ENCODE assay signal across 9 cellular contexts in the genomic region with DNA sequence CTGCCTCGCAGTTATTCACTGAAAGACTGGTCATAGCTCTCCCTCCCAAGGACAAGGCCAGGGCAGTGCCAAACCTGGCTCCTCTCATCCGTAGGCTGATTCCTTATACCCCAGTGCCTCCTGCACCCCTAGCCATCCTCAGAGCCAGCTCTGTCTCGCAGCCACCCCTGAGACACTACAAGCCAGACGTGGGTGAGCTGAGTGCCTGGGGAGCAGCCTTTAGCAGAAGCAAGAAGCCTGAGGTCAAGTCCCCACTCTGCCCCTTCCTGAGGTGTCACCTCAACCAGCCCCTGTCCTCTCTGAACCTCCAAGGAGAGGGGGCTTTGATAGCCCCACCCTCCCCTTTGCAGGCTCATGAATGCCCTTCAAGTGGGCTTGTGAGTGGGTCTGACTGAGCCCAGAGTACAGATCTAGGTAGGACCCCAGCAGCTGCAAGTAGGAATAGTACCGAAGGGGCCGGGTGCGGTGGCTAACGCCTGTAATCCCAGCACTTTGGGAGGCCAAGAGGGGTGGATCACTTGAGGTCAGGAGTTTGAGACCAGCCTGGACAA. TPM values are rescaled to one million over a fixed set of nuclear protein-coding genes. Genes with fewer than 3 reads are reported as not detected.
A peak's percentile ranks its signal among the peaks of the same experiment; 100 is the strongest.
DNase-seq lines count a peak whose midpoint lies in the region; ATAC-seq and TF ChIP-seq lines count a peak whose summit lies in the region.
"Had no signal": no experiment of that assay in that cellular context is flagged by ENCODE, and none has a peak within 500 bp of the region (broad histone marks: within the 10 kb centered on the region; RNA-seq: fewer than 3 reads in every experiment).

No MANE protein-coding gene starts in this region.

- in situ Hi-C loops in Panc1 (cut with HindIII; ENCODE audit: low pct_unique_long_range_greater_than_20kb, low sequenced_read_pairs): no loop called here

- no peaks in the 10 kb centered on the region for H3K27me3 Mint-ChIP-seq in progenitor cell of endocrine pancreas

- peaks cover 3% of the 10 kb centered on the region for H3K36me3 Mint-ChIP-seq in progenitor cell of endocrine pancreas (ENCODE audit: insufficient read depth)

- H3K4me3 ChIP-seq in DOHH2 (ENCODE audit: low read length) (peak overlapping the region; percentile 86), Panc1 (ENCODE audit: low read depth in 2 of 2, low read length in 2 of 2) (peak overlapping the region; percentile 56 to 91), esophagus (ENCODE audit: low read depth in 1 of 2, low read length in 2 of 2) (peak overlapping the region in 1 of 2 donors; percentile 80)

- peaks cover 30% of the 10 kb centered on the region for H3K36me3 ChIP-seq in DOHH2 (ENCODE audit: control insufficient read depth, low read length)
- H3K36me3 ChIP-seq in Panc1 (ENCODE audit: control insufficient read depth, insufficient read depth, low read length): peaks cover 2% of the 10 kb centered on the region; the same call in 1 of the 2 replicates
- peaks cover 0 to 8% of the 10 kb centered on the region in 2 donors for H3K36me3 ChIP-seq in esophagus (ENCODE audit: control insufficient read depth in 2 of 2, insufficient read depth in 2 of 2, low read length in 1 of 2)

- DNase-seq in Panc1 (ENCODE audit: low read depth, low spot score): no peak
- DNase-seq in progenitor cell of endocrine pancreas (ENCODE audit: low spot score, unreplicated experiment): no peak
- DNase-seq in NCI-H82 treated with DMSO at 0.1 percent for 48 hours (lab: John Stamatoyannopoulos, UW; ENCODE audit: unreplicated experiment): no peak
- DNase-seq in hypothalamus (lab: John Stamatoyannopoulos, UW): no peak

- BruUV-seq in Panc1 (replicated peaks; lab: Mats Ljungman, UMichigan): no TSS peak

- no peak overlapping the region for H3K27ac ChIP-seq in DOHH2 (ENCODE audit: low read depth, low read length)
- peak overlapping the region; percentile 62; the same call in 1 of the 2 replicates for H3K27ac ChIP-seq in Panc1 (ENCODE audit: low read length)
- H3K27ac ChIP-seq in esophagus (ENCODE audit: low read depth in 2 of 2, low read length in 1 of 2): peak overlapping the region; percentile 16 to 86

- H3K27ac Mint-ChIP-seq in progenitor cell of endocrine pancreas: peak overlapping the region; percentile 95

- H3K9me2 ChIP-seq in DOHH2 (replicated peaks; ENCODE audit: control insufficient read depth, low read length): no peaks in the 10 kb centered on the region

- peak overlapping the region; percentile 97 for H3K4me3 Mint-ChIP-seq in progenitor cell of endocrine pancreas (ENCODE audit: low read depth)

- H3K9me3 ChIP-seq in DOHH2 (ENCODE audit: control insufficient read depth, insufficient read depth, low read length) (no peaks in the 10 kb centered on the region), Panc1 (ENCODE audit: control insufficient read depth, insufficient read depth, low read depth, low read length) (no peaks in the 10 kb centered on the region), esophagus (ENCODE audit: control insufficient read depth in 2 of 2, insufficient read depth in 1 of 2, low read depth in 1 of 2, low read length in 1 of 2) (no peaks in the 10 kb centered on the region)

- CTCF ChIA-PET in Panc1 (lab: Charles Lee): no interaction called here

- POLR2A ChIA-PET in Panc1 (lab: Charles Lee): no interaction called here

- H3K9me3 Mint-ChIP-seq in progenitor cell of endocrine pancreas (ENCODE audit: low read depth): no peaks in the 10 kb centered on the region

- WGBS in esophagus, 2 donors: 60 to 61% methylated on average over 8 of the region's 8 CpGs

- peaks cover 9% of the 10 kb centered on the region for H4K20me1 ChIP-seq in DOHH2 (ENCODE audit: control insufficient read depth, insufficient read depth, low read depth, low read length)

- ATAC-seq in Panc1: no peak
- no peak for ATAC-seq in GM21737 (IDR thresholded peaks at IDR 0.05; ENCODE audit: unreplicated experiment)
- no peak for ATAC-seq in HG02571 (IDR thresholded peaks at IDR 0.05; ENCODE audit: unreplicated experiment)

- peaks cover 19% of the 10 kb centered on the region for H3K4me1 Mint-ChIP-seq in progenitor cell of endocrine pancreas (ENCODE audit: low read depth)

- intact Hi-C loops in Panc1 (cut with micrococcal nuclease; ENCODE audit: unreplicated experiment): no loop called here

- TF ChIP-seq CTCF in DOHH2 (IDR thresholded peaks at IDR 0.05; ENCODE audit: low read depth, low read length, poor library complexity, severe bottlenecking) (no peak), Panc1 (IDR thresholded peaks at IDR 0.05) (no peak), progenitor cell of endocrine pancreas (IDR thresholded peaks at IDR 0.05; ENCODE audit: unreplicated experiment) (no peak)

- H3K4me1 ChIP-seq in DOHH2 (ENCODE audit: control insufficient read depth, low read length) (peaks cover 24% of the 10 kb centered on the region), Panc1 (ENCODE audit: control insufficient read depth, insufficient read depth, low read length) (peaks cover 10% of the 10 kb centered on the region; the same call in 1 of the 2 replicates), esophagus (ENCODE audit: control insufficient read depth in 2 of 2, insufficient read depth in 2 of 2, low read length in 1 of 2) (peaks cover 10 to 18% of the 10 kb centered on the region in 2 donors)

- H3F3A ChIP-seq in DOHH2 (ENCODE audit: control insufficient read depth, insufficient read depth): no peaks in the 10 kb centered on the region

- H3K79me2 ChIP-seq in DOHH2 (ENCODE audit: control insufficient read depth, low read length): peaks cover 42% of the 10 kb centered on the region

- peak overlapping the region; percentile 99 for H3K4me2 ChIP-seq in DOHH2 (ENCODE audit: low read length)

- H3K27me3 ChIP-seq in DOHH2 (ENCODE audit: control insufficient read depth, low read length): no peaks in the 10 kb centered on the region
- H3K27me3 ChIP-seq in Panc1 (ENCODE audit: control insufficient read depth, insufficient read depth, low read length): no peaks in the 10 kb centered on the region
- H3K27me3 ChIP-seq in esophagus (ENCODE audit: control insufficient read depth in 1 of 2, insufficient read depth in 2 of 2, low read length in 2 of 2): no peaks in the 10 kb centered on the region

RNA-seq across cellular contexts. Expression of a gene that starts 14.8 kb away (rescaled TPM):
- total RNA-seq in Panc1 (2021; ENCODE audit: unreplicated experiment) (65.5 TPM), progenitor cell of endocrine pancreas (208 and 228 TPM in 2 replicates)
- 63.6 TPM for polyA plus RNA-seq in Panc1 (2012; ENCODE audit: insufficient read length)
- polyA plus RNA-seq in esophagus: 10 to 100 TPM; 37.9 to 75.5 TPM

RNA-seq across cellular contexts. Expression of a gene that starts 16.2 kb away (rescaled TPM):
- total RNA-seq in Panc1 (2021; ENCODE audit: unreplicated experiment) (41.9 TPM), progenitor cell of endocrine pancreas (60.6 and 61.6 TPM in 2 replicates)
- 35.3 TPM for polyA plus RNA-seq in Panc1 (2012; ENCODE audit: insufficient read length)
- 10 to 100 TPM; 17.4 to 17.5 TPM for polyA plus RNA-seq in esophagus

RNA-seq across cellular contexts. Expression of a gene that starts 30.8 kb away (rescaled TPM):
- total RNA-seq in Panc1 (2021; ENCODE audit: unreplicated experiment) (0.10 TPM), progenitor cell of endocrine pancreas (not detected in 2 replicates)
- not detected for polyA plus RNA-seq in Panc1 (2012; ENCODE audit: insufficient read length)
- polyA plus RNA-seq in esophagus: 1 to 10 TPM; 3.6 to 5.8 TPM
- total RNA-seq: NCI-H460 had no signal

RNA-seq across cellular contexts. Expression of a gene that starts 45.7 kb away (rescaled TPM):
- total RNA-seq in Panc1 (2021; ENCODE audit: unreplicated experiment) (not detected), progenitor cell of endocrine pancreas (not detected in 2 replicates)
- not detected for polyA plus RNA-seq in Panc1 (2012; ENCODE audit: insufficient read length)
- polyA plus RNA-seq in esophagus: under 1 TPM in 1 of 2 donors, not detected in 1; 0.02 TPM
- total RNA-seq: NCI-H460 had no signal

RNA-seq across cellular contexts. Expression of a gene that starts 54.0 kb away (rescaled TPM):
- 50.8 TPM for total RNA-seq in Panc1 (2021; ENCODE audit: unreplicated experiment)
- polyA plus RNA-seq in Panc1 (2012; ENCODE audit: insufficient read length): 38.6 TPM
- 10 to 100 TPM; 13.1 to 15.0 TPM for polyA plus RNA-seq in esophagus
- 44.0 and 51.9 TPM in 2 replicates for total RNA-seq in progenitor cell of endocrine pancreas
